ENCODE assay signal across 9 cellular contexts in the genomic region with DNA sequence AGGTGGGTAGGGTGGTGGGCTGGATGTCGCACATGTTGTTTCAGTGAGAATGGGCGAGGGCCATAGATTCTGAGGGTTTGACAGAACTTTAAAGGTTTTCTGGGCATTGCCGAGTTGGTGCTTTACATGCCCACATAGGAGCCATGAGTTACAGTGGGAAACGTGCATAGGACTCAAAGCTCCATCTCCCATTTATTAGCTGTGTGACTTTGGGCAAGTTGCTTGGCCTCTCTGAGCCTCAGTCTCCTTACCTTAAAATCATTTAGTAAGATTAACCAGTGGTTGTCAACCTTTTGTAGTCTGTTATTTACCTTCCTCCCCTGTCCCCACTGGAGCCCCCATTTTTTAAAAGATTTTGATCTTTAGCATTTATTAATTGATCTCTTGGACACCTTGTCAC.
"Had no signal": no experiment of that assay in that cellular context is flagged by ENCODE, and none has a peak within 500 bp of the region (broad histone marks: within the 10 kb centered on the region; RNA-seq: fewer than 3 reads in every experiment).

No MANE protein-coding gene starts in this region.

- H3K4me1 ChIP-seq: HAP-1 had no signal

- H3K27ac ChIP-seq: GM23248 had no signal

- H3K9me3 ChIP-seq: HAP-1 had no signal

- H3K4me2 ChIP-seq: GM23338 had no signal

- FAIRE-seq: H54 had no signal

- ATAC-seq: GM23338, HCT116 had no signal

- DNase-seq: GOT3, H7, H9, HFFc6 had no signal

- H3K9ac ChIP-seq: GM23248 had no signal

- H2AFZ ChIP-seq: GM23248, GM23338 had no signal

- H3K36me3 ChIP-seq: HAP-1 had no signal

- H3K4me3 ChIP-seq: GM23248, GM23338, HAP-1 had no signal
